ENCODE assay signal across 25 cellular contexts in the genomic region with DNA sequence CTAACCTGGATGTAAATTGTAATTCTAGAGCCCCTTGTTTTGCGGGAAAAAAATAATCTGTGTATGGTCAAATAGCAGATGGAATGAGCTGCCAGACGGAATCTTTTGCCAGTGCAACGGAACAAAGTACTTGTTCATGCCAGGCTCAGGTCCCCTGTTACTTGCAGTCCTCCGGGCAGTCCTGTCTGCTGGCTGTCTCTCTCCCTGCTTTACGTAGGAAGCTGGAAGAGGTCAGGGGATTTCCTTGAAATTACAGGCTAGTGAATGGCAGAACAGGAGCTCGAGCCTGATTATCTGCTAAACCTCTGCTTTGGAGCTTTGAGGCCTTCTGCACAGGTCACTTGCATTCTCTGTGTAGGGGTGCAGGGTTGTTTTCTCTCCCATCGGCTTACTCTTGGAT. TPM values are rescaled to one million over a fixed set of nuclear protein-coding genes. Genes with fewer than 3 reads are reported as not detected.
DNase-seq lines count a peak whose midpoint lies in the region; ATAC-seq and TF ChIP-seq lines count a peak whose summit lies in the region.
"Had no signal": no experiment of that assay in that cellular context is flagged by ENCODE, and none has a peak within 500 bp of the region (broad histone marks: within the 10 kb centered on the region; RNA-seq: fewer than 3 reads in every experiment).

No MANE protein-coding gene starts in this region.

- H2BK120ac ChIP-seq in IMR-90 (ENCODE audit: low read depth, low read length): no peak overlapping the region

- H3K36me3 ChIP-seq in BLaER1 treated with 17β-estradiol and CSF1 and Interleukin-3, amounts not matched to agents 10 nM and 100 nM: peaks cover 0 to 36% (median 12%) of the 10 kb centered on the region in 11 experiments; a peak in 11 of 22 replicates
- H3K36me3 ChIP-seq in IMR-90 (ENCODE audit: control insufficient read depth, insufficient read depth, low read length) (peaks cover 2% of the 10 kb centered on the region; the same call in 1 of the 2 replicates), stomach smooth muscle (ENCODE audit: control insufficient read depth in 2 of 2, insufficient read depth in 2 of 2, low read length in 2 of 2) (peaks cover 0 to 7% of the 10 kb centered on the region in 2 donors), thyroid gland (no peaks in the 10 kb centered on the region), WERI-Rb-1 (no peaks in the 10 kb centered on the region)
- H3K36me3 ChIP-seq: suprapubic skin had no signal

- no peak for DNase-seq in IMR-90
- DNase-seq in right cardiac atrium: peak in 1 of 3 donors; percentile 50
- DNase-seq in thyroid gland: no peak
- no peak for DNase-seq in WERI-Rb-1
- DNase-seq: activated CD4-positive, alpha-beta memory T cell treated with anti-CD3 and anti-CD28 coated beads for 36 hours; activated effector memory CD4-positive, alpha-beta T cell treated with anti-CD3 and anti-CD28 coated beads, Interleukin-2, amount 50 U/mL, for 16 hours; DMS153; effector memory CD4-positive, alpha-beta T cell; GOT3; KBM-7; natural killer cell; NCI-H1092 treated with DMSO at 0.1 percent for 48 hours; NCI-H1930; NCI-H2171 treated with DMSO at 0.1 percent for 48 hours; NCI-H524; nucleus accumbens; PC-3; T-helper 2 cell had no signal

- no peak overlapping the region for H3K56ac ChIP-seq in IMR-90 (ENCODE audit: extremely low read depth, insufficient read depth, low read length)

- H2BK15ac ChIP-seq in IMR-90 (ENCODE audit: low read depth, low read length): no peak overlapping the region

- no peak overlapping the region for H2AFZ ChIP-seq in IMR-90 (replicated peaks; ENCODE audit: low read length, poor library complexity)

- H3K4me2 ChIP-seq in BLaER1 treated with 17β-estradiol and CSF1 and Interleukin-3, amounts not matched to agents 10 nM and 100 nM: peak overlapping the region; percentile 55 to 75 (median 70)
- H3K4me2 ChIP-seq in IMR-90 (ENCODE audit: low read depth, low read length): no peak overlapping the region

- H3K9me1 ChIP-seq in IMR-90 (ENCODE audit: insufficient read depth, low read length): peaks cover 21% of the 10 kb centered on the region

- WGBS in IMR-90 (ENCODE audit: extremely low coverage in 2 of 2, insufficient read length in 1 of 2), 2 experiments: 100% methylated on average over 2 of the region's 7 CpGs; no CpG with 5 or more reads in 1 of the 2 experiments
- 45% methylated on average over 7 of the region's 7 CpGs for WGBS in right cardiac atrium
- WGBS in thyroid gland, 2 donors: 91 to 92% methylated on average over 7 of the region's 7 CpGs

- H4K5ac ChIP-seq in IMR-90 (ENCODE audit: low read depth, low read length): no peak overlapping the region

- H3K9me3 ChIP-seq in BLaER1 treated with 17β-estradiol and CSF1 and Interleukin-3, amounts not matched to agents 10 nM and 100 nM (replicated peaks in 1 of 11): no peaks in the 10 kb centered on the region
- H3K9me3 ChIP-seq in IMR-90 (ENCODE audit: control insufficient read depth, insufficient read depth, low read length) (no peaks in the 10 kb centered on the region), right cardiac atrium (ENCODE audit: control insufficient read depth, low read length) (no peaks in the 10 kb centered on the region), stomach smooth muscle (ENCODE audit: control insufficient read depth in 2 of 2, low read length in 2 of 2) (no peaks in the 10 kb centered on the region), thyroid gland (no peaks in the 10 kb centered on the region), WERI-Rb-1 (ENCODE audit: severe bottlenecking) (no peaks in the 10 kb centered on the region)
- H3K9me3 ChIP-seq: suprapubic skin had no signal

- no peak overlapping the region for H2AK9ac ChIP-seq in IMR-90 (replicated peaks; ENCODE audit: low read depth, low read length, poor library complexity)

- H3K4ac ChIP-seq in IMR-90 (ENCODE audit: low read depth, low read length): no peak overlapping the region

- dilution Hi-C loops in IMR-90 (cut with HindIII; ENCODE audit: low sequenced_read_pairs, unreplicated experiment): no loop called here

- TF ChIP-seq CTCF in IMR-90 (conservative IDR thresholded peaks at IDR 0.05; ENCODE audit: low read depth, low read length): no peak
- no peak for TF ChIP-seq CTCF in thyroid gland (IDR thresholded peaks at IDR 0.05)
- no peak for TF ChIP-seq CTCF in WERI-Rb-1 (IDR thresholded peaks at IDR 0.05; ENCODE audit: low read depth, low read length)

- H4K20me1 ChIP-seq in BLaER1 treated with 17β-estradiol and CSF1 and Interleukin-3, amounts not matched to agents 10 nM and 100 nM: no peaks in the 10 kb centered on the region
- peaks cover 11% of the 10 kb centered on the region; the same call in 1 of the 2 replicates for H4K20me1 ChIP-seq in IMR-90 (ENCODE audit: insufficient read depth, low read length)

- H2BK20ac ChIP-seq in IMR-90 (ENCODE audit: low read depth, low read length): no peak overlapping the region

- no peak overlapping the region for H4K8ac ChIP-seq in IMR-90 (ENCODE audit: low read depth in 2 of 2, low read length in 2 of 2)

- no peak overlapping the region for H2BK5ac ChIP-seq in IMR-90 (ENCODE audit: low read depth, low read length, poor library complexity, severe bottlenecking)

- H3K9ac ChIP-seq in BLaER1 treated with 17β-estradiol and CSF1 and Interleukin-3, amounts not matched to agents 10 nM and 100 nM: peak overlapping the region in 7 of 11 experiments; percentile 0 to 52 (median 19); a peak in 9 of 22 replicates
- no peak overlapping the region for H3K9ac ChIP-seq in IMR-90 (ENCODE audit: low read depth, low read length)
- H3K9ac ChIP-seq in stomach smooth muscle (ENCODE audit: low read length in 2 of 2): no peak overlapping the region

- intact Hi-C loops in IMR-90 (cut with micrococcal nuclease) (no loop called here), right cardiac atrium (cut with DNase I) (no loop called here), thyroid gland (cut with DNase I) (no loop called here)

- H3K23ac ChIP-seq in IMR-90 (ENCODE audit: low read depth, low read length): no peak overlapping the region

- H3K79me1 ChIP-seq in IMR-90 (ENCODE audit: low read depth in 1 of 2, low read length in 2 of 2): peaks cover 29 to 83% of the 10 kb centered on the region in 2 experiments

- peaks cover 56 to 83% (median 64%) of the 10 kb centered on the region in 10 experiments for H3K4me1 ChIP-seq in BLaER1 treated with 17β-estradiol and CSF1 and Interleukin-3, amounts not matched to agents 10 nM and 100 nM
- H3K4me1 ChIP-seq in IMR-90 (ENCODE audit: control insufficient read depth, insufficient read depth, low read length): peaks cover 14% of the 10 kb centered on the region
- H3K4me1 ChIP-seq in right cardiac atrium (ENCODE audit: control insufficient read depth, insufficient read depth, low read length): peaks cover 13% of the 10 kb centered on the region
- peaks cover 41% of the 10 kb centered on the region for H3K4me1 ChIP-seq in stomach smooth muscle (ENCODE audit: control insufficient read depth, insufficient read depth, low read length)
- peaks cover 13 to 27% of the 10 kb centered on the region in 2 donors for H3K4me1 ChIP-seq in thyroid gland

- TF ChIP-seq POLR2A in IMR-90 (IDR thresholded peaks at IDR 0.05; ENCODE audit: low read depth, low read length): no peak
- no peak for TF ChIP-seq POLR2A in thyroid gland (IDR thresholded peaks at IDR 0.05)

- no peak overlapping the region for H3K18ac ChIP-seq in IMR-90 (ENCODE audit: low read depth, low read length)

- H4K91ac ChIP-seq in IMR-90 (ENCODE audit: insufficient read depth, low read depth, low read length): no peak overlapping the region

- H3K14ac ChIP-seq in IMR-90 (replicated peaks; ENCODE audit: low read depth, low read length): no peak overlapping the region

- POLR2A ChIA-PET in IMR-90 (lab: Charles Lee; ENCODE audit: unreplicated experiment): no interaction called here

- H3K27me3 ChIP-seq in BLaER1 treated with 17β-estradiol and CSF1 and Interleukin-3, amounts not matched to agents 10 nM and 100 nM: no peaks in the 10 kb centered on the region
- H3K27me3 ChIP-seq in IMR-90 (ENCODE audit: control insufficient read depth, insufficient read depth, low read length) (no peaks in the 10 kb centered on the region), right cardiac atrium (ENCODE audit: control insufficient read depth, insufficient read depth) (no peaks in the 10 kb centered on the region), stomach smooth muscle (ENCODE audit: control insufficient read depth in 1 of 2, insufficient read depth in 2 of 2, low read length in 2 of 2) (no peaks in the 10 kb centered on the region), thyroid gland (no peaks in the 10 kb centered on the region), WERI-Rb-1 (ENCODE audit: insufficient read depth, low read depth, severe bottlenecking) (no peaks in the 10 kb centered on the region)
- H3K27me3 ChIP-seq: suprapubic skin had no signal

- no peak overlapping the region for H3K4me3 ChIP-seq in BLaER1 treated with 17β-estradiol and CSF1 and Interleukin-3, amounts not matched to agents 10 nM and 100 nM
- H3K4me3 ChIP-seq in IMR-90 (ENCODE audit: insufficient read depth, low read depth, low read length) (no peak overlapping the region), right cardiac atrium (ENCODE audit: low read length) (no peak overlapping the region), stomach smooth muscle (ENCODE audit: low read length in 2 of 2) (no peak overlapping the region), thyroid gland (replicated peaks in 1 of 3) (no peak overlapping the region), WERI-Rb-1 (ENCODE audit: low read depth, low read length) (no peak overlapping the region)
- H3K4me3 ChIP-seq: suprapubic skin had no signal

- BruUV-seq in IMR-90 (replicated peaks; lab: Mats Ljungman, UMichigan): no TSS peak

- CTCF ChIA-PET in IMR-90 (lab: Yijun Ruan, JAX): no interaction called here

- peak overlapping the region in 8 of 11 experiments; percentile 21 to 61 (median 47); a peak in 12 of 22 replicates for H3K27ac ChIP-seq in BLaER1 treated with 17β-estradiol and CSF1 and Interleukin-3, amounts not matched to agents 10 nM and 100 nM
- no peak overlapping the region for H3K27ac ChIP-seq in IMR-90 (ENCODE audit: insufficient read depth, low read length)
- H3K27ac ChIP-seq in right cardiac atrium (ENCODE audit: low read length): peak overlapping the region; percentile 5
- peak overlapping the region; percentile 67 for H3K27ac ChIP-seq in stomach smooth muscle (ENCODE audit: low read length)
- H3K27ac ChIP-seq in thyroid gland: no peak overlapping the region
- H3K27ac ChIP-seq in WERI-Rb-1: no peak overlapping the region
- H3K27ac ChIP-seq: epithelial cell of prostate, suprapubic skin had no signal

- in situ Hi-C loops in IMR-90 (cut with MboI; ENCODE audit: low sequenced_read_pairs): no loop called here

- no peak for TF ChIP-seq RAD21 in IMR-90 (IDR thresholded peaks at IDR 0.05; ENCODE audit: low read length)

- ATAC-seq in IMR-90 (ENCODE audit: low read depth) (no peak), right cardiac atrium (no peak), HG03469 (IDR thresholded peaks at IDR 0.05; ENCODE audit: unreplicated experiment) (no peak)
- ATAC-seq: activated CD4-positive, CD25-positive, alpha-beta regulatory T cell treated with anti-CD3 and anti-CD28 coated beads, Interleukin-2, amount 50 U/mL, for 24 hours; natural killer cell; PC-3; stimulated activated memory B cell treated with anti-CD40 and anti-IgM and Interleukin-4, amounts not matched to agents 10 μg/mL and 1 μg/mL and 100 μg/mL, for 72 hours had no signal

- H2AK5ac ChIP-seq in IMR-90 (ENCODE audit: low read depth, low read length): peak overlapping the region; percentile 25; the same call in 1 of the 2 replicates

RNA-seq across cellular contexts. Expression of a gene that starts 54.8 kb away (rescaled TPM):
- total RNA-seq in IMR-90 (2012; rRNA removed) (52.2 and 63.0 TPM in 2 replicates), right cardiac atrium (100 to 1,000 TPM in 1 of 4 donors, 10 to 100 TPM in 3; 85.6 to 106 (median 87.8) TPM), thyroid gland (100 to 1,000 TPM in 2 of 4 donors, 10 to 100 TPM in 2; 76.1 to 113 (median 96.6) TPM)
- polyA plus RNA-seq in IMR-90 (2012; rRNA removed) (47.4 and 54.4 TPM in 2 replicates), right cardiac atrium (61.9 TPM)
- polyA plus RNA-seq in IMR-90 (2012; cell fraction: cytosol; rRNA removed): 22.4 and 32.2 TPM in 2 replicates
- 26.6 and 80.9 TPM in 2 replicates for polyA plus RNA-seq in IMR-90 (2012; cell fraction: nucleus; rRNA removed; ENCODE audit: low replicate concordance)

Comparison
In these comparisons a context has a peak if more than half of its experiments do, and no peak if none do; other contexts are left out.
1. H3K27ac ChIP-seq: peak in BLaER1 treated with 17β-estradiol and CSF1 and Interleukin-3, amounts not matched to agents 10 nM and 100 nM (8 of 11), right cardiac atrium (single experiment) and stomach smooth muscle (single experiment); none in IMR-90 (single experiment), thyroid gland (0 of 3) and WERI-Rb-1 (single experiment).
2. H3K9ac ChIP-seq: peak in BLaER1 treated with 17β-estradiol and CSF1 and Interleukin-3, amounts not matched to agents 10 nM and 100 nM (7 of 11); none in IMR-90 (single experiment) and stomach smooth muscle (0 of 2).